ENCODE assay signal across 11 cellular contexts in genomic region chr12:106645074-106645421, GRCh38.
DNase-seq lines count a peak whose midpoint lies in the region; ATAC-seq and TF ChIP-seq lines count a peak whose summit lies in the region.
"Had no signal": no experiment of that assay in that cellular context is flagged by ENCODE, and none has a peak within 500 bp of the region (broad histone marks: within the 10 kb centered on the region; RNA-seq: fewer than 3 reads in every experiment).

No MANE protein-coding gene starts in this region.

- TF ChIP-seq EP300 in esophagus muscularis mucosa (IDR thresholded peaks at IDR 0.05), result no peak

- H3K36me3 ChIP-seq in esophagus muscularis mucosa (no peaks in the 10 kb centered on the region), osteoblast (ENCODE audit: insufficient read depth, low read length) (no peaks in the 10 kb centered on the region)
- H3K36me3 ChIP-seq: adrenal gland had no signal

- H3K4me1 Mint-ChIP-seq in endothelial cell (ENCODE audit: unreplicated experiment), result peaks cover 2% of the 10 kb centered on the region

- H3K4me1 ChIP-seq in esophagus muscularis mucosa (no peaks in the 10 kb centered on the region), osteoblast (ENCODE audit: insufficient read depth, low read length) (no peaks in the 10 kb centered on the region)
- H3K4me1 ChIP-seq: adrenal gland had no signal

- no peak for ATAC-seq in GM18511 (IDR thresholded peaks at IDR 0.05; ENCODE audit: unreplicated experiment)

- H3K27me3 ChIP-seq in esophagus muscularis mucosa (peaks cover 0 to 9% (median 0%) of the 10 kb centered on the region in 4 donors), osteoblast (ENCODE audit: insufficient read depth, low read length) (peaks cover 3% of the 10 kb centered on the region)

- H3K27ac ChIP-seq in esophagus muscularis mucosa (replicated peaks in 1 of 4), result no peak overlapping the region
- no peak overlapping the region for H3K27ac ChIP-seq in osteoblast (ENCODE audit: low read depth, low read length)
- H3K27ac ChIP-seq: adrenal gland had no signal

- peaks cover 3% of the 10 kb centered on the region for H3K27me3 Mint-ChIP-seq in endothelial cell (ENCODE audit: unreplicated experiment)

- H3K9me3 Mint-ChIP-seq in endothelial cell (ENCODE audit: unreplicated experiment), result no peaks in the 10 kb centered on the region

- no peaks in the 10 kb centered on the region for H3K36me3 Mint-ChIP-seq in endothelial cell (ENCODE audit: low read depth, unreplicated experiment)

- TF ChIP-seq CTCF in esophagus muscularis mucosa (IDR thresholded peaks at IDR 0.05) (no peak), osteoblast (IDR thresholded peaks at IDR 0.05; ENCODE audit: extremely low read depth, low read depth, low read length) (no peak), endothelial cell (IDR thresholded peaks at IDR 0.05; ENCODE audit: unreplicated experiment) (no peak)

- peak; percentile 75 for DNase-seq in DMS153 treated with DMSO at 0.1 percent for 48 hours (lab: John Stamatoyannopoulos, UW; ENCODE audit: unreplicated experiment)
- DNase-seq in NCI-H69 (lab: John Stamatoyannopoulos, UW), result peak; percentile 98
- DNase-seq in esophagus muscularis mucosa (ENCODE audit: extremely low spot score), result peak; percentile 42
- peak; percentile 25 for DNase-seq in osteoblast (ENCODE audit: insufficient read length, low spot score, missing footprints)
- no peak for DNase-seq in dedifferentiated amniotic fluid mesenchymal stem cell (ENCODE audit: extremely low spot score)
- no peak for DNase-seq in endothelial cell (ENCODE audit: low spot score)
- DNase-seq in SKM-1 treated with dmso at 0.1 percent for 144 hours (lab: John Stamatoyannopoulos, UW; ENCODE audit: unreplicated experiment), result no peak
- DNase-seq: activated CD4-positive, CD25-positive, alpha-beta regulatory T cell treated with anti-CD3 and anti-CD28 coated beads, Interleukin-2, amount 50 U/mL, for 72 hours; NCI-H226 had no signal

- H3K4me3 ChIP-seq in esophagus muscularis mucosa, result no peak overlapping the region
- H3K4me3 ChIP-seq in osteoblast (ENCODE audit: insufficient read depth, low read length), result peak overlapping the region; percentile 33
- H3K4me3 ChIP-seq: adrenal gland had no signal

- peak overlapping the region; percentile 60 for H3K4me2 ChIP-seq in osteoblast (ENCODE audit: insufficient read depth, low read length)

- intact Hi-C loops in esophagus muscularis mucosa (cut with DNase I), result no loop called here

- WGBS in esophagus muscularis mucosa, result 82% methylated on average over 16 of the region's 16 CpGs

- no peak overlapping the region for H3K4me3 Mint-ChIP-seq in endothelial cell (ENCODE audit: unreplicated experiment)

- H3K27ac Mint-ChIP-seq in endothelial cell (ENCODE audit: unreplicated experiment), result no peak overlapping the region

- H2AFZ ChIP-seq in osteoblast (ENCODE audit: low read length), result peak overlapping the region; percentile 32

- no peaks in the 10 kb centered on the region for H3K79me2 ChIP-seq in osteoblast (ENCODE audit: insufficient read depth, low read length)

- no peak for TF ChIP-seq POLR2A in esophagus muscularis mucosa (IDR thresholded peaks at IDR 0.05; ENCODE audit: low read depth)

- H4K20me1 ChIP-seq in osteoblast (ENCODE audit: insufficient read depth, low read length), result no peaks in the 10 kb centered on the region

- H3K9me3 ChIP-seq in esophagus muscularis mucosa (no peaks in the 10 kb centered on the region), osteoblast (ENCODE audit: low read depth, low read length) (no peaks in the 10 kb centered on the region)
- H3K9me3 ChIP-seq: adrenal gland had no signal

Comparison
In these comparisons a context has a peak if more than half of its experiments do, and no peak if none do; other contexts are left out.
1. DNase-seq: peak in DMS153 treated with DMSO at 0.1 percent for 48 hours (single experiment), NCI-H69 (single experiment), esophagus muscularis mucosa (single experiment) and osteoblast (single experiment); none in dedifferentiated amniotic fluid mesenchymal stem cell (single experiment), endothelial cell (single experiment) and SKM-1 treated with dmso at 0.1 percent for 144 hours (single experiment).